8 cellular contexts compared by ENCODE assay signal in the genomic region with DNA sequence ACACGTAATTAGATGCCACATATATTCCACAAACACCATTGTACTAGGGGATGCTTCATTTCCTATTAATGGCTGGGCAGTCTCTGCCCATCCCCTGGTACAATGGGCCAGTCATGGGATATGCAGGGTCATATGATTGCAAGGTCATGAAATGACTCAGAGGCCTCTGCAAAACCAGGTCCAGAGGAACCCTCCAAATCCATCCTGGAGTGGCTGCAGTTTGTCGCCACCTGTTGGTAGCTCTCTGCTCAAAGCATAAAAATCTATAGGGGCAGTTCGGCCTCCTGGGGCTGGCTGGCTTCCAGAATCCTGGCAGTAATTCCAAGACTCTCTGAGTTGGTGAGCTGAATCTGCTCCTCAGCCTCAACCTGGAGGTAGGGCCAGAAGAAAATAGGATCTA. TPM values are rescaled to one million over a fixed set of nuclear protein-coding genes. Genes with fewer than 3 reads are reported as not detected.
DNase-seq lines count a peak whose midpoint lies in the region; ATAC-seq and TF ChIP-seq lines count a peak whose summit lies in the region.

No MANE protein-coding gene starts in this region.

- no peaks in the 10 kb centered on the region for H3K4me1 ChIP-seq in Caco-2

- no peak overlapping the region for H3K27ac Mint-ChIP-seq in Caco-2 (ENCODE audit: unreplicated experiment)

- DNase-seq in Caco-2 (peak; percentile 42 to 44), kidney tubule cell (ENCODE audit: low spot score) (peak; percentile 51), ureter (ENCODE audit: low spot score) (no peak)
- peak; percentile 27 for DNase-seq in activated T-cell treated with anti-CD3 and anti-CD28 coated beads, Interleukin-2, amount 50 U/mL, for 4 hours

- H3K4me3 Mint-ChIP-seq in Caco-2 (ENCODE audit: unreplicated experiment): no peak overlapping the region
- no peak overlapping the region for H3K4me3 Mint-ChIP-seq in activated T-cell treated with anti-CD3 and anti-CD28 coated beads, Interleukin-2, amount 50 U/mL, for 4 hours

- peak in 1 of 2 donors; percentile 50 for ATAC-seq in activated T-cell treated with anti-CD3 and anti-CD28 coated beads, Interleukin-2, amount 50 U/mL, for 4 hours
- ATAC-seq in GM21717 (IDR thresholded peaks at IDR 0.05; ENCODE audit: unreplicated experiment) (no peak), HG02840 (IDR thresholded peaks at IDR 0.05; ENCODE audit: low FRiP score, unreplicated experiment) (no peak), GM18873 (IDR thresholded peaks at IDR 0.05; ENCODE audit: low FRiP score, unreplicated experiment) (no peak)

- H3K36me3 Mint-ChIP-seq in Caco-2 (ENCODE audit: insufficient read depth, unreplicated experiment): peaks cover 9% of the 10 kb centered on the region
- peaks cover 2% of the 10 kb centered on the region for H3K36me3 Mint-ChIP-seq in activated T-cell treated with anti-CD3 and anti-CD28 coated beads, Interleukin-2, amount 50 U/mL, for 4 hours (ENCODE audit: insufficient read depth)

- CTCF ChIA-PET in Caco-2 (lab: Charles Lee): no interaction called here

- no peaks in the 10 kb centered on the region for H3K27me3 Mint-ChIP-seq in Caco-2 (ENCODE audit: insufficient read depth, unreplicated experiment)
- no peaks in the 10 kb centered on the region for H3K27me3 Mint-ChIP-seq in activated T-cell treated with anti-CD3 and anti-CD28 coated beads, Interleukin-2, amount 50 U/mL, for 4 hours (ENCODE audit: low read depth)

- TF ChIP-seq CTCF in Caco-2 (IDR thresholded peaks at IDR 0.05; ENCODE audit: insufficient read depth in 1 of 2, low read depth in 1 of 2, low read length in 1 of 2, severe bottlenecking in 1 of 2, unreplicated experiment in 1 of 2) (peak; percentile 18 to 20), LNCAP (IDR thresholded peaks at IDR 0.05) (peak; percentile 27; the same call in 1 of the 2 replicates)

- H3K9me3 Mint-ChIP-seq in Caco-2 (ENCODE audit: unreplicated experiment): no peaks in the 10 kb centered on the region
- peaks cover 3% of the 10 kb centered on the region for H3K9me3 Mint-ChIP-seq in activated T-cell treated with anti-CD3 and anti-CD28 coated beads, Interleukin-2, amount 50 U/mL, for 4 hours

- BruUV-seq in Caco-2 (replicated peaks; lab: Mats Ljungman, UMichigan): no TSS peak

- H3K9me3 ChIP-seq in Caco-2: no peaks in the 10 kb centered on the region

- POLR2A ChIA-PET in Caco-2 (lab: Charles Lee): no interaction called here

- no peaks in the 10 kb centered on the region for H3K4me1 Mint-ChIP-seq in Caco-2 (ENCODE audit: low read depth, unreplicated experiment)
- H3K4me1 Mint-ChIP-seq in activated T-cell treated with anti-CD3 and anti-CD28 coated beads, Interleukin-2, amount 50 U/mL, for 4 hours (ENCODE audit: low read depth): no peaks in the 10 kb centered on the region

- H3K36me3 ChIP-seq in Caco-2 (ENCODE audit: control insufficient read depth, insufficient read depth, low read length): no peaks in the 10 kb centered on the region

- no peaks in the 10 kb centered on the region for H3K27me3 ChIP-seq in Caco-2 (replicated peaks; ENCODE audit: control insufficient read depth, insufficient read depth, low read length)

- intact Hi-C loops in Caco-2 (cut with micrococcal nuclease; ENCODE audit: unreplicated experiment): loop anchor here (1.0 kb wide), 1 partner anchor 39 kb away; no protein-coding TSS in a partner anchor

- H3K4me3 ChIP-seq in Caco-2 (ENCODE audit: low read depth, low read length): no peak overlapping the region

RNA-seq across cellular contexts. Expression of a gene that starts 22.9 kb away (rescaled TPM):
- 54.3 and 57.5 TPM in 2 replicates for total RNA-seq in Caco-2 (2022)
- total RNA-seq in activated T-cell treated with anti-CD3 and anti-CD28 coated beads, Interleukin-2, amount 50 U/mL, for 4 hours: 10 to 100 TPM; 27.1 to 36.6 (median 28.1) TPM
- 33.7 TPM for total RNA-seq in ureter

RNA-seq across cellular contexts. Expression of a gene that starts 23.4 kb away (rescaled TPM):
- total RNA-seq in Caco-2 (2022) (49.1 and 70.0 TPM in 2 replicates), ureter (26.4 TPM)
- total RNA-seq in activated T-cell treated with anti-CD3 and anti-CD28 coated beads, Interleukin-2, amount 50 U/mL, for 4 hours: 1 to 10 TPM; 1.6 to 2.4 (median 1.6) TPM
